Comparison of ENCODE assay signal across 2 cellular contexts in genomic region chr13:26585136-26585535, GRCh38.
TF ChIP-seq lines count a peak whose summit lies in the region.

No MANE protein-coding gene starts in this region.

TF ChIP-seq in HEK293, 187 proteins besides CTCF, POLR2A, EP300 and RAD21:
- 0 out of 2 replicates have a peak, but pooled peaks have one; percentile 12 for TF ChIP-seq ZNF335 (tag by site-specific recombination; conservative IDR thresholded peaks at IDR 0.05)
- no peak for TF ChIP-seq ZNF473 (tag by site-specific recombination; IDR thresholded peaks at IDR 0.05)

TF ChIP-seq in endothelial cell of umbilical vein, 7 proteins besides CTCF, POLR2A, EP300 and RAD21:
- TF ChIP-seq MYC (IDR thresholded peaks at IDR 0.05; ENCODE audit: low read depth, low read length) (no peak), MAX (IDR thresholded peaks at IDR 0.05; ENCODE audit: insufficient read depth, insufficient read length) (no peak), GATA2 (IDR thresholded peaks at IDR 0.05; ENCODE audit: insufficient read depth, insufficient read length, low read depth, low read length) (no peak)
